15 cellular contexts compared by ENCODE assay signal in genomic region chr5:143021595-143021994, GRCh38.
A peak's percentile ranks its signal among the peaks of the same experiment; 100 is the strongest.
DNase-seq lines count a peak whose midpoint lies in the region; ATAC-seq, FAIRE-seq and TF ChIP-seq lines count a peak whose summit lies in the region.
"Had no signal": no experiment of that assay in that cellular context is flagged by ENCODE, and none has a peak within 500 bp of the region (broad histone marks: within the 10 kb centered on the region; RNA-seq: fewer than 3 reads in every experiment).

No MANE protein-coding gene starts in this region.

- ATAC-seq in activated naive CD8-positive, alpha-beta T cell treated with anti-CD3 and anti-CD28 coated beads, Interleukin-2, amount 10 ng/mL, durations not matched to agents 7 days and 5 days (ENCODE audit: low read depth): no peak
- no peak for ATAC-seq in GM18870 (IDR thresholded peaks at IDR 0.05; ENCODE audit: unreplicated experiment)
- ATAC-seq: CD8-positive, alpha-beta T cell had no signal

- H3K27me3 Mint-ChIP-seq in CD8-positive, alpha-beta memory T cell: no peaks in the 10 kb centered on the region
- H3K27me3 Mint-ChIP-seq in activated naive CD8-positive, alpha-beta T cell treated with anti-CD3 and anti-CD28 coated beads, Interleukin-2, amount 10 ng/mL, durations not matched to agents 7 days and 5 days: no peaks in the 10 kb centered on the region

- no peak for TF ChIP-seq EP300 in SK-N-SH (IDR thresholded peaks at IDR 0.05; ENCODE audit: borderline replicate concordance in 1 of 2, low read depth in 1 of 2, low read length in 1 of 2)

- H2AFZ ChIP-seq in Karpas-422 (ENCODE audit: low read length): no peak overlapping the region
- H2AFZ ChIP-seq in SK-N-SH (ENCODE audit: low read depth): no peak overlapping the region

- CTCF ChIA-PET in CD8-positive, alpha-beta memory T cell (lab: Charles Lee): no interaction called here
- CTCF ChIA-PET in SK-N-SH (lab: Yijun Ruan, JAX): no interaction called here

- no peaks in the 10 kb centered on the region for H3K36me3 ChIP-seq in CD8-positive, alpha-beta memory T cell (ENCODE audit: insufficient read depth, low read length)
- no peaks in the 10 kb centered on the region for H3K36me3 ChIP-seq in Karpas-422 (ENCODE audit: insufficient read depth, low read length)
- peaks cover 2% of the 10 kb centered on the region in 2 donors for H3K36me3 ChIP-seq in small intestine (ENCODE audit: control insufficient read depth in 2 of 2, insufficient read depth in 2 of 2, low read length in 2 of 2)
- peaks cover 0 to 17% of the 10 kb centered on the region in 2 experiments for H3K36me3 ChIP-seq in SK-N-SH (replicated peaks in 1 of 2; ENCODE audit: control insufficient read depth in 1 of 2, insufficient read depth in 2 of 2, low read length in 1 of 2)

- POLR2A ChIA-PET in CD8-positive, alpha-beta memory T cell (lab: Charles Lee): no interaction called here
- POLR2A ChIA-PET in activated naive CD8-positive, alpha-beta T cell treated with anti-CD3 and anti-CD28 coated beads, Interleukin-2, amount 10 ng/mL, durations not matched to agents 7 days and 5 days (lab: Charles Lee): no interaction called here
- POLR2A ChIA-PET in SK-N-SH (lab: Yijun Ruan, JAX): no interaction called here

- H3K27ac ChIP-seq in CD8-positive, alpha-beta memory T cell (ENCODE audit: low read depth, low read length): no peak overlapping the region
- H3K27ac ChIP-seq in Karpas-422 (ENCODE audit: low read length): peak overlapping the region; percentile 88
- H3K27ac ChIP-seq in small intestine (ENCODE audit: low read depth in 1 of 2, low read length in 1 of 2): no peak overlapping the region
- H3K27ac ChIP-seq in SK-N-SH (ENCODE audit: low read depth in 2 of 2, low read length in 1 of 2): no peak overlapping the region
- H3K27ac ChIP-seq: BLaER1 had no signal

- no peaks in the 10 kb centered on the region for H3K27me3 ChIP-seq in CD8-positive, alpha-beta memory T cell (ENCODE audit: insufficient read depth, low read length, poor library complexity, severe bottlenecking)
- no peaks in the 10 kb centered on the region for H3K27me3 ChIP-seq in Karpas-422 (ENCODE audit: low read length)
- no peaks in the 10 kb centered on the region for H3K27me3 ChIP-seq in small intestine (ENCODE audit: control insufficient read depth in 2 of 2, insufficient read depth in 2 of 2, low read length in 2 of 2)
- H3K27me3 ChIP-seq in SK-N-SH (ENCODE audit: insufficient read depth): no peaks in the 10 kb centered on the region
- H3K27me3 ChIP-seq: BLaER1 had no signal

- H3K79me2 ChIP-seq in Karpas-422 (ENCODE audit: low read length) (no peaks in the 10 kb centered on the region), SK-N-SH (ENCODE audit: insufficient read depth) (no peaks in the 10 kb centered on the region)

- H3K4me1 Mint-ChIP-seq in CD8-positive, alpha-beta memory T cell: peaks cover 42 to 68% (median 62%) of the 10 kb centered on the region in 3 donors
- H3K4me1 Mint-ChIP-seq in activated naive CD8-positive, alpha-beta T cell treated with anti-CD3 and anti-CD28 coated beads, Interleukin-2, amount 10 ng/mL, durations not matched to agents 7 days and 5 days: peaks cover 36% of the 10 kb centered on the region

- no peak for TF ChIP-seq CTCF in SK-N-SH (IDR thresholded peaks at IDR 0.05)

- no peaks in the 10 kb centered on the region for H4K20me1 ChIP-seq in Karpas-422 (ENCODE audit: insufficient read depth, low read depth, low read length)
- H4K20me1 ChIP-seq in SK-N-SH (ENCODE audit: insufficient read depth): no peaks in the 10 kb centered on the region
- H4K20me1 ChIP-seq: BLaER1 had no signal

- no peaks in the 10 kb centered on the region for H3F3A ChIP-seq in SK-N-SH (replicated peaks; ENCODE audit: insufficient read depth)

- peak overlapping the region in 7 of 8 donors; percentile 2 to 73 (median 32) for H3K27ac Mint-ChIP-seq in CD8-positive, alpha-beta memory T cell
- H3K27ac Mint-ChIP-seq in activated naive CD8-positive, alpha-beta T cell treated with anti-CD3 and anti-CD28 coated beads, Interleukin-2, amount 10 ng/mL, durations not matched to agents 7 days and 5 days: peak overlapping the region; percentile 22
- H3K27ac Mint-ChIP-seq: CD8-positive, alpha-beta T cell had no signal

- H3K4me1 ChIP-seq in CD8-positive, alpha-beta memory T cell (ENCODE audit: insufficient read depth, low read length): peaks cover 11% of the 10 kb centered on the region
- H3K4me1 ChIP-seq in Karpas-422 (ENCODE audit: low read length) (peaks cover 96% of the 10 kb centered on the region), small intestine (ENCODE audit: control insufficient read depth in 2 of 2, insufficient read depth in 1 of 2, low read depth in 1 of 2, low read length in 1 of 2) (peaks cover 0 to 2% of the 10 kb centered on the region in 2 donors), SK-N-SH (ENCODE audit: control insufficient read depth in 1 of 2, insufficient read depth in 2 of 2, low read depth in 1 of 2, low read length in 1 of 2) (peaks cover 4 to 41% of the 10 kb centered on the region in 2 experiments; a peak in 2 of 4 replicates)

- no peak for FAIRE-seq in small intestine (lab: Jason Lieb, UNC)
- FAIRE-seq: D721Med, G401.6, H1 had no signal

- H3K4me3 ChIP-seq in CD8-positive, alpha-beta memory T cell (ENCODE audit: low read length): no peak overlapping the region
- H3K4me3 ChIP-seq in Karpas-422 (ENCODE audit: low read length) (no peak overlapping the region), small intestine (ENCODE audit: low read depth in 1 of 2, low read length in 2 of 2) (no peak overlapping the region), SK-N-SH (ENCODE audit: low read depth in 2 of 2, low read length in 1 of 2) (no peak overlapping the region)
- H3K4me3 ChIP-seq: BLaER1 had no signal

- H3K4me2 ChIP-seq in Karpas-422 (ENCODE audit: low read depth, low read length, poor library complexity, severe bottlenecking) (no peak overlapping the region), SK-N-SH (no peak overlapping the region)
- H3K4me2 ChIP-seq: BLaER1 had no signal

- no peak for DNase-seq in CD8-positive, alpha-beta memory T cell
- DNase-seq in Karpas-422 (no peak), small intestine (peak; percentile 26), SK-N-SH (no peak), NCI-H187 treated with DMSO at 0.1 percent for 48 hours (lab: John Stamatoyannopoulos, UW) (no peak)
- no peak for DNase-seq in activated naive CD8-positive, alpha-beta T cell treated with anti-CD3 and anti-CD28 coated beads, Interleukin-2, amount 10 ng/mL, durations not matched to agents 7 days and 5 days
- DNase-seq: 8988T; CD8-positive, alpha-beta T cell; COR-L47; H9 had no signal

- no peak overlapping the region for H3K4me3 Mint-ChIP-seq in CD8-positive, alpha-beta memory T cell
- H3K4me3 Mint-ChIP-seq in activated naive CD8-positive, alpha-beta T cell treated with anti-CD3 and anti-CD28 coated beads, Interleukin-2, amount 10 ng/mL, durations not matched to agents 7 days and 5 days: no peak overlapping the region
- H3K4me3 Mint-ChIP-seq: CD8-positive, alpha-beta T cell; H9 had no signal

- no peaks in the 10 kb centered on the region for H3K9me3 ChIP-seq in CD8-positive, alpha-beta memory T cell (ENCODE audit: low read length)
- H3K9me3 ChIP-seq in Karpas-422 (ENCODE audit: low read length) (no peaks in the 10 kb centered on the region), small intestine (ENCODE audit: control insufficient read depth, low read depth) (no peaks in the 10 kb centered on the region), SK-N-SH (no peaks in the 10 kb centered on the region)

- H3K9ac ChIP-seq in Karpas-422 (ENCODE audit: low read length) (no peak overlapping the region), SK-N-SH (no peak overlapping the region)
- H3K9ac ChIP-seq: BLaER1 had no signal

- H3K9me2 ChIP-seq in Karpas-422 (replicated peaks; ENCODE audit: insufficient read depth, low read length) (no peaks in the 10 kb centered on the region), SK-N-SH (no peaks in the 10 kb centered on the region)

- TF ChIP-seq RAD21 in SK-N-SH (IDR thresholded peaks at IDR 0.05; ENCODE audit: low read length): no peak

- 77 to 90% (median 81%) methylated on average over 2 of the region's 2 CpGs for WGBS in small intestine, 3 donors
- WGBS in SK-N-SH (ENCODE audit: low lambda C conversion rate): 94% methylated on average over 2 of the region's 2 CpGs

- H3K9me3 Mint-ChIP-seq in CD8-positive, alpha-beta memory T cell: no peaks in the 10 kb centered on the region
- H3K9me3 Mint-ChIP-seq in activated naive CD8-positive, alpha-beta T cell treated with anti-CD3 and anti-CD28 coated beads, Interleukin-2, amount 10 ng/mL, durations not matched to agents 7 days and 5 days: peaks cover 7% of the 10 kb centered on the region

- H3K36me3 Mint-ChIP-seq in CD8-positive, alpha-beta memory T cell: peaks cover 15 to 46% (median 20%) of the 10 kb centered on the region in 3 donors
- peaks cover 24% of the 10 kb centered on the region for H3K36me3 Mint-ChIP-seq in activated naive CD8-positive, alpha-beta T cell treated with anti-CD3 and anti-CD28 coated beads, Interleukin-2, amount 10 ng/mL, durations not matched to agents 7 days and 5 days

TF ChIP-seq in SK-N-SH, 30 proteins besides CTCF, POLR2A, EP300 and RAD21 (continues in another document):
- no peak for TF ChIP-seq ELF1 (IDR thresholded peaks at IDR 0.05)
- TF ChIP-seq REST (IDR thresholded peaks at IDR 0.05; ENCODE audit: low read depth, low read length): no peak
- no peak for TF ChIP-seq FOSL2 (IDR thresholded peaks at IDR 0.05; ENCODE audit: borderline replicate concordance, low read depth)
